ENCODE assay signal across 16 cellular contexts in the genomic region with DNA sequence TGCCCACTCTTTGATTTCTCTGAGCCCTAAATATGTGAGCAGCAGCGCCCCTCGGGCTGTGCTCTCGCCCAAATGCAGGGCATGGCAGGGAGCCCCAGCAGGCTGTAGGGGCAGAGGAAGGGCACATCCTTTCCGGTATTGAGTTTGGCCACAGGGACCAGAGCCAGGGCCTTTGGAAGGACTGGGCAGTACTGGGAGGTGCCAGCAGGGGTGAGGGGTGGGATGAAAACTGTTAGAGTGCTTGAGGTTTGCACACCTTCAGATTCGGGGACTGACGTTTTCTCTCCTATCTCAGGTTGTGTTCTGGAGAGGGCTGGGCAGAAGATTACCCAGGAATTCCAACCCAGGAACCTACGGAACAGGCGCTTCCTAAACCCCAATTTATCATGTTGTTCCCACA. TPM values are rescaled to one million over a fixed set of nuclear protein-coding genes. Genes with fewer than 3 reads are reported as not detected.
DNase-seq lines count a peak whose midpoint lies in the region; ATAC-seq and TF ChIP-seq lines count a peak whose summit lies in the region.
"Had no signal": no experiment of that assay in that cellular context is flagged by ENCODE, and none has a peak within 500 bp of the region (broad histone marks: within the 10 kb centered on the region; RNA-seq: fewer than 3 reads in every experiment).

No MANE protein-coding gene starts in this region.

- H3K4me3 Mint-ChIP-seq in CD14-positive monocyte (no peak overlapping the region), progenitor cell of endocrine pancreas (ENCODE audit: low read depth) (no peak overlapping the region)
- H3K4me3 Mint-ChIP-seq: T-helper 17 cell had no signal

- WGBS in esophagus muscularis mucosa = 76% methylated on average over 8 of the region's 8 CpGs

- H3K36me3 Mint-ChIP-seq in CD14-positive monocyte = no peaks in the 10 kb centered on the region
- no peaks in the 10 kb centered on the region for H3K36me3 Mint-ChIP-seq in progenitor cell of endocrine pancreas (ENCODE audit: insufficient read depth)

- H3K9me3 Mint-ChIP-seq in CD14-positive monocyte (no peaks in the 10 kb centered on the region), progenitor cell of endocrine pancreas (ENCODE audit: low read depth) (no peaks in the 10 kb centered on the region)

- H3K4me1 Mint-ChIP-seq in CD14-positive monocyte = peaks cover 5% of the 10 kb centered on the region
- H3K4me1 Mint-ChIP-seq in progenitor cell of endocrine pancreas (ENCODE audit: low read depth) = peaks cover 11% of the 10 kb centered on the region

- no peak for TF ChIP-seq EP300 in esophagus muscularis mucosa (IDR thresholded peaks at IDR 0.05)

- peaks cover 7 to 21% (median 17%) of the 10 kb centered on the region in 3 donors for H3K27me3 Mint-ChIP-seq in CD14-positive monocyte (ENCODE audit: low read depth in 3 of 3)
- peaks cover 48% of the 10 kb centered on the region for H3K27me3 Mint-ChIP-seq in progenitor cell of endocrine pancreas

- H3K27ac ChIP-seq in WERI-Rb-1 (no peak overlapping the region), esophagus muscularis mucosa (replicated peaks in 1 of 4) (peak overlapping the region; percentile 85 to 95 (median 88))

- H3K27me3 ChIP-seq in WERI-Rb-1 (ENCODE audit: insufficient read depth, low read depth, severe bottlenecking) (no peaks in the 10 kb centered on the region), esophagus muscularis mucosa (peaks cover 0 to 4% (median 0%) of the 10 kb centered on the region in 4 donors)

- H3K9me3 ChIP-seq in WERI-Rb-1 (ENCODE audit: severe bottlenecking) = no peaks in the 10 kb centered on the region
- H3K9me3 ChIP-seq in esophagus muscularis mucosa = no peaks in the 10 kb centered on the region

- DNase-seq in CD14-positive monocyte (ENCODE audit: low spot score) = no peak
- DNase-seq in WERI-Rb-1 = no peak
- no peak for DNase-seq in esophagus muscularis mucosa (ENCODE audit: extremely low spot score)
- DNase-seq in progenitor cell of endocrine pancreas (ENCODE audit: low spot score, unreplicated experiment) = no peak
- DNase-seq in NCI-H526 treated with DMSO at 0.1 percent for 48 hours (lab: John Stamatoyannopoulos, UW) = no peak
- DNase-seq in GM19238 (ENCODE audit: insufficient read length, low spot score) = no peak
- no peak for DNase-seq in NCI-H82 (lab: John Stamatoyannopoulos, UW)
- no peak for DNase-seq in sciatic nerve (ENCODE audit: low spot score)
- DNase-seq: cortex of kidney; MM.1S; NCI-H1694 treated with DMSO at 0.1 percent for 48 hours; NCI-H345; NK-92 treated with Interleukin-12 subunit alpha and Interleukin-12 subunit beta, amount 100 ng/mL, for 24 hours; T-helper 17 cell had no signal

- H3K36me3 ChIP-seq in WERI-Rb-1 (no peaks in the 10 kb centered on the region), esophagus muscularis mucosa (no peaks in the 10 kb centered on the region)

- H3K27ac Mint-ChIP-seq in CD14-positive monocyte (no peak overlapping the region), progenitor cell of endocrine pancreas (no peak overlapping the region)

- H3K4me1 ChIP-seq in esophagus muscularis mucosa = peaks cover 38 to 79% (median 66%) of the 10 kb centered on the region in 4 donors

- ATAC-seq in sciatic nerve = no peak
- ATAC-seq: T-helper 17 cell had no signal

- intact Hi-C loops in CD14-positive monocyte (cut with micrococcal nuclease) = no loop called here
- intact Hi-C loops in esophagus muscularis mucosa (cut with DNase I) = loop anchor here (5.0 kb wide), 1 partner anchor 39 kb away; a partner anchor contains a TSS
- intact Hi-C loops in sciatic nerve (cut with DNase I) = no loop called here

- TF ChIP-seq CTCF in CD14-positive monocyte (IDR thresholded peaks at IDR 0.05) (peak; percentile 10), WERI-Rb-1 (IDR thresholded peaks at IDR 0.05; ENCODE audit: low read depth, low read length) (0 out of 2 replicates have a peak, but pooled peaks have one; percentile 7), esophagus muscularis mucosa (IDR thresholded peaks at IDR 0.05) (no peak), progenitor cell of endocrine pancreas (IDR thresholded peaks at IDR 0.05; ENCODE audit: unreplicated experiment) (peak; percentile 24)

- no peak for TF ChIP-seq POLR2A in esophagus muscularis mucosa (IDR thresholded peaks at IDR 0.05; ENCODE audit: low read depth)

- H3K4me3 ChIP-seq in WERI-Rb-1 (ENCODE audit: low read depth, low read length) (no peak overlapping the region), esophagus muscularis mucosa (no peak overlapping the region)

RNA-seq across cellular contexts. Expression of a gene that starts 2.2 kb away (rescaled TPM):
- not detected for polyA plus RNA-seq in CD14-positive monocyte
- total RNA-seq in esophagus muscularis mucosa (100 to 1,000 TPM; 101 to 214 (median 130) TPM), progenitor cell of endocrine pancreas (0.11 TPM in 1 of 2 replicates, not detected in the other), sciatic nerve (136 TPM)
- total RNA-seq: T-helper 17 cell had no signal

RNA-seq across cellular contexts. Expression of a gene that starts 15.0 kb away (rescaled TPM):
- polyA plus RNA-seq in CD14-positive monocyte = 10 to 100 TPM in 1 of 2 donors, 1 to 10 TPM in 1; 9.6 to 10.8 TPM
- total RNA-seq in esophagus muscularis mucosa (10 to 100 TPM; 12.0 to 27.0 (median 21.9) TPM), progenitor cell of endocrine pancreas (39.4 and 40.0 TPM in 2 replicates), sciatic nerve (54.9 TPM)

RNA-seq across cellular contexts. Expression of a gene that starts 32.1 kb away (rescaled TPM):
- not detected for polyA plus RNA-seq in CD14-positive monocyte
- total RNA-seq in esophagus muscularis mucosa (not detected), progenitor cell of endocrine pancreas (not detected in 2 replicates), sciatic nerve (0.18 TPM)
- total RNA-seq: mesenteric fat pad, T-helper 17 cell had no signal
- polyA plus RNA-seq: esophagus had no signal

RNA-seq across cellular contexts. Expression of a gene that starts 38.0 kb away (rescaled TPM):
- polyA plus RNA-seq in CD14-positive monocyte = under 1 TPM in 1 of 2 donors, not detected in 1; 1.00 TPM
- total RNA-seq in esophagus muscularis mucosa = 1 to 10 TPM in 1 of 4 donors, under 1 TPM in 2, not detected in 1; 0.17 to 2.1 (median 0.98) TPM
- not detected in 2 replicates for total RNA-seq in progenitor cell of endocrine pancreas
- 1.2 TPM for total RNA-seq in sciatic nerve

RNA-seq across cellular contexts. Expression of a gene that starts 43.4 kb away (rescaled TPM):
- not detected for polyA plus RNA-seq in CD14-positive monocyte
- under 1 TPM in 1 of 4 donors, not detected in 3; 0.06 TPM for total RNA-seq in esophagus muscularis mucosa
- 0.09 and 0.12 TPM in 2 replicates for total RNA-seq in progenitor cell of endocrine pancreas
- 23.7 TPM for total RNA-seq in sciatic nerve
- total RNA-seq: T-helper 17 cell had no signal
- polyA plus RNA-seq: esophagus had no signal

Comparison
In these comparisons a context has a peak if more than half of its experiments do, and no peak if none do; other contexts are left out.
1. CTCF ChIP-seq: peak in CD14-positive monocyte (single experiment), WERI-Rb-1 (single experiment) and progenitor cell of endocrine pancreas (single experiment); none in esophagus muscularis mucosa (0 of 3).
2. RNA of a gene that starts 2.2 kb away (total RNA-seq): 101 to 214 TPM in esophagus muscularis mucosa and 136 TPM in sciatic nerve (single experiment); 0.11 TPM in progenitor cell of endocrine pancreas; every median in the first group is over 10 times any median in the second.